Comparison of ENCODE assay signal across 24 cellular contexts in the genomic region with DNA sequence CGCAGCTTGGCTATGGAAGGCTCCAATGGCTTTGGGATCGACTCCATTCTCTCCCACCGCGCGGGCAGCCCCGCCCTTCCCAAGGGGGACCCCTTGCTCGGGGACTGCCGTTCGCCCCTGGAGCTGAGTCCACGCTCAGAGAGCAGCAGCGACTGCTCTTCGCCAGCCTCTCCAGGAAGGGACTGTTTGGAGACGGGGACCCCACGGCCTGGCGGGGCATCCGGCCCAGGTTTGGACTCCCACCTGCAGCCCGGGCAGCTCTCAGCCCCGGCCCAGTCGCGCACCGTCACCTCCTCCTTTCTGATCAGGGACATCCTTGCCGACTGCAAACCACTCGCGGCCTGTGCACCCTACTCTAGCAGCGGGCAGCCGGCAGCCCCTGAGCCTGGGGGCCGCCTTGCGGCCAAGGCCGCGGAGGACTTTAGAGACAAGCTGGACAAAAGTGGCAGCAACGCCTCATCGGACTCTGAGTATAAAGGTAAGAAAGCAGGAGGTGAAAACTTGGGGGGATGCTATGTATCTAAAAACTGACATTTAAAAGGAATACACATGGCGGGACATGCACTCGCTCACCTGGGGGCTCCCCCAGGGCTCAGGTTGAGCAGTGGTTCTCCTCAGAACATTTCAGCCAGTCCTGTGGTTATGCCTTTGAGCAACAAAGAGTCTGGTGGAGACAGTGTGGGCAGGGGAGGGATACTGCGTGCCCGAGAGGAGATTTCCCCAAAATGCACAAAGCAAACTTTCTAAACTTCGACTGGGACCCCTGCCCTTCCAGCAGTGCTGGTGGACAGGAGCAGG. TPM values are rescaled to one million over a fixed set of nuclear protein-coding genes. Genes with fewer than 3 reads are reported as not detected.
"Had no signal": no experiment of that assay in that cellular context is flagged by ENCODE, and none has a peak within 500 bp of the region (broad histone marks: within the 10 kb centered on the region; RNA-seq: fewer than 3 reads in every experiment).

No MANE protein-coding gene starts in this region.

- H3K36me3 Mint-ChIP-seq: activated naive CD8-positive, alpha-beta T cell treated with anti-CD3 and anti-CD28 coated beads for 36 hours; memory B cell had no signal

- H3K9me3 Mint-ChIP-seq: activated naive CD8-positive, alpha-beta T cell treated with anti-CD3 and anti-CD28 coated beads for 36 hours; endodermal cell; memory B cell; neural crest cell had no signal

- H3K9me3 ChIP-seq: left lung, psoas muscle, right lobe of liver, stomach, vagina had no signal

- H3K4me3 ChIP-seq: left lung, right lobe of liver, vagina had no signal

- H3K27ac Mint-ChIP-seq: activated naive CD8-positive, alpha-beta T cell treated with anti-CD3 and anti-CD28 coated beads for 36 hours; endodermal cell had no signal

- H3K27ac ChIP-seq: left lung, psoas muscle, right lobe of liver, stomach, vagina had no signal

- H3K36me3 ChIP-seq: left lung, right lobe of liver, stomach, vagina had no signal

- DNase-seq: activated CD4-positive, alpha-beta T cell treated with anti-CD3 and anti-CD28 coated beads, Interleukin-2, amount 50 U/mL, for 1 hour; activated CD4-positive, CD25-positive, alpha-beta regulatory T cell treated with anti-CD3 and anti-CD28 coated beads, Interleukin-2, amount 50 U/mL, for 72 hours; activated gamma-delta T cell treated with Interleukin-2 at 50 U/mL for 16 hours; amniotic stem cell; foreskin melanocyte; glutamatergic neuron; stimulated activated CD4-positive, alpha-beta T cell treated with anti-CD3 and anti-CD28 coated beads, Interleukin-4, amount 100 ng/mL, for 1 hour; SW 1271 had no signal

- H3K4me3 Mint-ChIP-seq: endodermal cell, memory B cell, neural crest cell had no signal

RNA-seq across cellular contexts. Expression of gene BARHL1, which starts 0.6 kb away (rescaled TPM):
- total RNA-seq: activated CD8-positive, alpha-beta memory T cell treated with anti-CD3 and anti-CD28 coated beads for 36 hours; activated naive CD8-positive, alpha-beta T cell treated with anti-CD3 and anti-CD28 coated beads for 36 hours; dorsolateral prefrontal cortex; endodermal cell; kidney; left lung; mononuclear cell; neural crest cell; osteocyte; psoas muscle; right lobe of liver; stomach; temporal lobe; vagina had no signal
- polyA plus RNA-seq: psoas muscle, small intestine, stomach had no signal
